ENCODE assay signal across 1 cellular context in the genomic region with DNA sequence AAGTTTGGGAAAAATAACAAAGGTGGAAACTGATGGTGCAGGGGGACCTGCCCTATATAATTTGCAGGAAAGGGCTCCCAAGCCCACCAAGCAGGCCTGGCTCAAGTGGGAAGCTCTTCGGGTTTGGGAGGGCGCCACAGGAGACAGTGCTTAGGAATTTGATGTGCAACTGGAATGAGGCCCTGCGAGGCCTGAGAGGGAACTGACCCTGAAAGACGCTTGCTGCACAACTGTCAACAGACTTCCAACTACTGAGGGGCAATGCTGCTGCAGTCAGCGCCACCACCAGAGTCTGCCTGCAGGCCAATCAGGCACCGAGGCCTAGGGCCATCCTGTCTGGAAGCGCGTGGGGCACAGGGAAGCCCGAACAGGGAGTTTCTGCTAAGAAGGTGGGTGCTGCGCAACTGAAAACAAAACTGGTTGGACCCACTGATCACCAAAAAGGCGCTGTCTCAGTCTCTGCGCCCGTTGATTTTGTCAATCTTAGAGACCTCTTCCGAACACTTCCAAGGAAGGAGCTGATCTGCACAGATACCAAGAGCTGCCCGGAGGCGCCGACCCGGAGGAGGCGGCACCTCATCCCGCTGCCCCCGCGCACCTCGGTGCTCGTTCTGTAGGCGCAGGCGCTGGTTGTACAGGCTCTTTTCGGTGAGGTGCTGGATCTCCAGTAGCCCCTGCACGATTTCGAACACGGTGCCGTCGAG.
TF ChIP-seq lines count a peak whose summit lies in the region.

No MANE protein-coding gene starts in this region.

TF ChIP-seq in K562, 482 proteins besides CTCF, POLR2A, EP300 and RAD21 (continued from another document):
- TF ChIP-seq ZFP36 (IDR thresholded peaks at IDR 0.05; ENCODE audit: low read depth, low read length, partially characterized antibody) (peak; percentile 54), HDGF (IDR thresholded peaks at IDR 0.05) (peak; percentile 39; the same call in 1 of the 2 replicates), SRF (CRISPR knock-in tag; IDR thresholded peaks at IDR 0.05) (peak in 1 of 2 experiments; percentile 7; a peak in 1 of 4 replicates), CHD2 (IDR thresholded peaks at IDR 0.05; ENCODE audit: low read depth, low read length) (peak; percentile 49; the same call in 1 of the 2 replicates), NR4A1 (CRISPR knock-in tag; IDR thresholded peaks at IDR 0.05) (no peak), NR4A1 (tag; IDR thresholded peaks at IDR 0.05) (0 out of 2 replicates have a peak, but pooled peaks have one; percentile 38), MIER1 (IDR thresholded peaks at IDR 0.05; ENCODE audit: low read depth) (peak; percentile 67; the same call in 1 of the 2 replicates), ZNF197 (CRISPR knock-in tag; IDR thresholded peaks at IDR 0.05; ENCODE audit: low read depth) (no peak), NR2C1 (IDR thresholded peaks at IDR 0.05) (no peak), NR2C1 (tag; IDR thresholded peaks at IDR 0.05) (no peak), ZC3H11A (IDR thresholded peaks at IDR 0.05; ENCODE audit: low read depth, low read length) (peak; percentile 66; the same call in 1 of the 2 replicates), ZNF134 (CRISPR knock-in tag; conservative IDR thresholded peaks at IDR 0.05) (no peak), SAP30 (IDR thresholded peaks at IDR 0.05; ENCODE audit: borderline replicate concordance, insufficient read depth, low read depth, low read length, poor library complexity, severe bottlenecking) (peak; percentile 96), ATF3 (IDR thresholded peaks at IDR 0.05) (no peak), ATF3 (CRISPR knock-in tag; conservative IDR thresholded peaks at IDR 0.05) (peak; percentile 33; the same call in 1 of the 2 replicates), ZNF695 (CRISPR knock-in tag; IDR thresholded peaks at IDR 0.05) (0 out of 2 replicates have a peak, but pooled peaks have one; percentile 58), CHD1 (IDR thresholded peaks at IDR 0.05; ENCODE audit: low read length) (peak; percentile 98), SMARCC2 (IDR thresholded peaks at IDR 0.05; ENCODE audit: low read depth) (0 out of 2 replicates have a peak, but pooled peaks have one; percentile 23), DMBX1 (CRISPR knock-in tag; IDR thresholded peaks at IDR 0.05; ENCODE audit: borderline replicate concordance) (peak; percentile 51; the same call in 1 of the 2 replicates), IFI16 (CRISPR knock-in tag; IDR thresholded peaks at IDR 0.05) (peak; percentile 43; the same call in 1 of the 2 replicates), HOXB6 (CRISPR knock-in tag; IDR thresholded peaks at IDR 0.05; ENCODE audit: borderline replicate concordance) (peak; percentile 71; the same call in 1 of the 2 replicates), E2F1 (CRISPR knock-in tag; IDR thresholded peaks at IDR 0.05) (peak; percentile 29; the same call in 1 of the 2 replicates), ZNF766 (CRISPR knock-in tag; conservative IDR thresholded peaks at IDR 0.05) (peak; percentile 76; the same call in 1 of the 2 replicates), ATF1 (CRISPR knock-in tag; IDR thresholded peaks at IDR 0.05) (no peak), ATF1 (tag; IDR thresholded peaks at IDR 0.05) (no peak), PHF8 (IDR thresholded peaks at IDR 0.05; ENCODE audit: borderline replicate concordance, low read length) (no peak), ZNF668 (CRISPR knock-in tag; IDR thresholded peaks at IDR 0.05) (no peak), YY1 (IDR thresholded peaks at IDR 0.05; ENCODE audit: borderline replicate concordance in 1 of 3, control insufficient read depth in 1 of 3, extremely low read depth in 1 of 3, insufficient read depth in 3 of 3, insufficient read length in 1 of 3, insufficient replicate concordance in 2 of 3, low read depth in 1 of 3, low read length in 2 of 3) (no peak), ZBTB2 (IDR thresholded peaks at IDR 0.05) (peak; percentile 86), L3MBTL2 (IDR thresholded peaks at IDR 0.05) (peak; percentile 90), ZNF764 (CRISPR knock-in tag; IDR thresholded peaks at IDR 0.05; ENCODE audit: low read depth) (0 out of 2 replicates have a peak, but pooled peaks have one; percentile 3), KLF6 (CRISPR knock-in tag; IDR thresholded peaks at IDR 0.05; ENCODE audit: borderline replicate concordance) (peak; percentile 68; the same call in 1 of the 2 replicates), ESRRB (CRISPR knock-in tag; IDR thresholded peaks at IDR 0.05; ENCODE audit: borderline replicate concordance) (no peak), ETV1 (tag; conservative IDR thresholded peaks at IDR 0.05; ENCODE audit: low read depth) (0 out of 2 replicates have a peak, but pooled peaks have one; percentile 9)
- TF ChIP-seq, protein P1, sequence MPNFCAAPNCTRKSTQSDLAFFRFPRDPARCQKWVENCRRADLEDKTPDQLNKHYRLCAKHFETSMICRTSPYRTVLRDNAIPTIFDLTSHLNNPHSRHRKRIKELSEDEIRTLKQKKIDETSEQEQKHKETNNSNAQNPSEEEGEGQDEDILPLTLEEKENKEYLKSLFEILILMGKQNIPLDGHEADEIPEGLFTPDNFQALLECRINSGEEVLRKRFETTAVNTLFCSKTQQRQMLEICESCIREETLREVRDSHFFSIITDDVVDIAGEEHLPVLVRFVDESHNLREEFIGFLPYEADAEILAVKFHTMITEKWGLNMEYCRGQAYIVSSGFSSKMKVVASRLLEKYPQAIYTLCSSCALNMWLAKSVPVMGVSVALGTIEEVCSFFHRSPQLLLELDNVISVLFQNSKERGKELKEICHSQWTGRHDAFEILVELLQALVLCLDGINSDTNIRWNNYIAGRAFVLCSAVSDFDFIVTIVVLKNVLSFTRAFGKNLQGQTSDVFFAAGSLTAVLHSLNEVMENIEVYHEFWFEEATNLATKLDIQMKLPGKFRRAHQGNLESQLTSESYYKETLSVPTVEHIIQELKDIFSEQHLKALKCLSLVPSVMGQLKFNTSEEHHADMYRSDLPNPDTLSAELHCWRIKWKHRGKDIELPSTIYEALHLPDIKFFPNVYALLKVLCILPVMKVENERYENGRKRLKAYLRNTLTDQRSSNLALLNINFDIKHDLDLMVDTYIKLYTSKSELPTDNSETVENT (CRISPR knock-in tag; IDR thresholded peaks at IDR 0.05), result peak; percentile 72
